ENCODE assay signal across 9 cellular contexts in the genomic region with DNA sequence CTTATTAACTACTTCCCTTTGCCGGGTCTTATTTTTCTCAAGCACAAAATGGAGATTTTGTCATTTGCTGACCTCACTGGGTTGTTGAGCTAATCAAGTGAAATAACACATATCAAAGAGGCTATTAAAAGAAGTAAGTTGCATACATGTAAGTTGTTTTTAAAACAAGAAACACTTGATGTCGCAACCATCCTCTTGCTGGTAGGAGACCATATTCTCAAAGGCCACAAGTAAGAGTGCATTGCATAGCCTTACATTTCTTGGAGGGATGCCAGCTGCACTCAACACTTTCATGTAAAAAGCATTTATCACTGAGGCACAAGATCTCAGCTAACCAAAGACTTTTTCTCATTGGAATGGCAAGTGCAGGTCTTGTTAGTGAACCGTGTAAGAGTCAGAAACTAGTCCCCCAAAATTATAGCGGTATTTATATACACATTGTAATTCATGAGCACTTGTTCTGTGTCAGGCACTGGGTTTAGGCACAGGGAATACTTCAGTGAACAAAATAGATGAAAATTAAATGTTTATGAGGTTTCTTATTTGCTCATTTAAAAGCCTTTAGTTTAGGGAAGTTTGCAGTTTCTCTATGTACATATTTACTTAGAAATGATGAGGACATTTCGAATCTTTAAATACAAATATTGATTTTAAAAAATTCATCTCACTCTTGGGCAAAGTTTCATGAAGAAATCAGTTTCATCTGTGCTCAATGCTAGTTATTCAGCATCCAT.
DNase-seq lines count a peak whose midpoint lies in the region; ATAC-seq and TF ChIP-seq lines count a peak whose summit lies in the region.
"Had no signal": no experiment of that assay in that cellular context is flagged by ENCODE, and none has a peak within 500 bp of the region (broad histone marks: within the 10 kb centered on the region; RNA-seq: fewer than 3 reads in every experiment).

No MANE protein-coding gene starts in this region.

- no peaks in the 10 kb centered on the region for H3K36me3 Mint-ChIP-seq in activated CD4-positive, alpha-beta T cell treated with anti-CD3 and anti-CD28 coated beads for 36 hours (ENCODE audit: low read depth)

- H3K4me1 ChIP-seq in mucosa of rectum (ENCODE audit: control insufficient read depth in 2 of 2, insufficient read depth in 2 of 2, low read length in 2 of 2): peaks cover 17 to 37% of the 10 kb centered on the region in 2 donors

- no peak overlapping the region for H3K27ac ChIP-seq in brain microvascular endothelial cell
- peak overlapping the region; percentile 4 to 42 for H3K27ac ChIP-seq in mucosa of rectum (ENCODE audit: low read depth in 2 of 2, low read length in 2 of 2)

- peak; percentile 27 for DNase-seq in DMS 273 treated with DMSO at 0.1 percent for 48 hours (lab: John Stamatoyannopoulos, UW)
- DNase-seq in M059J (ENCODE audit: low read depth): peak; percentile 16
- DNase-seq in brain microvascular endothelial cell: peak; percentile 76
- DNase-seq in activated CD4-positive, alpha-beta T cell treated with anti-CD3 and anti-CD28 coated beads for 36 hours: no peak
- DNase-seq in NCI-H2081 (lab: John Stamatoyannopoulos, UW): no peak
- DNase-seq: activated naive CD8-positive, alpha-beta T cell treated with anti-CD3 and anti-CD28 coated beads, Interleukin-2, amount 50 U/mL, for 24 hours had no signal

- H3K36me3 ChIP-seq in brain microvascular endothelial cell (replicated peaks): no peaks in the 10 kb centered on the region
- no peaks in the 10 kb centered on the region for H3K36me3 ChIP-seq in mucosa of rectum (ENCODE audit: control insufficient read depth in 2 of 2, insufficient read depth in 2 of 2, low read length in 2 of 2)

- H3K27me3 ChIP-seq in brain microvascular endothelial cell (replicated peaks) (no peaks in the 10 kb centered on the region), mucosa of rectum (ENCODE audit: control insufficient read depth in 2 of 2, insufficient read depth in 2 of 2, low read length in 2 of 2) (no peaks in the 10 kb centered on the region)

- in situ Hi-C loops in brain microvascular endothelial cell (cut with HindIII; ENCODE audit: low pct_ligation_motif_present, low sequenced_read_pairs): no loop called here

- H3K4me3 ChIP-seq in brain microvascular endothelial cell (ENCODE audit: low read depth, low read length) (no peak overlapping the region), mucosa of rectum (ENCODE audit: low read length in 2 of 2) (no peak overlapping the region)

- H3K9me3 ChIP-seq in mucosa of rectum (ENCODE audit: control insufficient read depth in 2 of 2, low read length in 2 of 2): no peaks in the 10 kb centered on the region

- peaks cover 3% of the 10 kb centered on the region for H3K4me1 Mint-ChIP-seq in activated CD4-positive, alpha-beta T cell treated with anti-CD3 and anti-CD28 coated beads for 36 hours

- TF ChIP-seq CTCF in brain microvascular endothelial cell (IDR thresholded peaks at IDR 0.05; ENCODE audit: low read depth, low read length, missing control alignments): no peak

- H3K9me3 Mint-ChIP-seq in activated CD4-positive, alpha-beta T cell treated with anti-CD3 and anti-CD28 coated beads for 36 hours (ENCODE audit: low read depth): no peaks in the 10 kb centered on the region
- H3K9me3 Mint-ChIP-seq: activated naive CD8-positive, alpha-beta T cell treated with anti-CD3 and anti-CD28 coated beads, Interleukin-2, amount 50 U/mL, for 24 hours had no signal

- peaks cover under 1% of the 10 kb centered on the region for H3K27me3 Mint-ChIP-seq in activated CD4-positive, alpha-beta T cell treated with anti-CD3 and anti-CD28 coated beads for 36 hours
- H3K27me3 Mint-ChIP-seq: activated naive CD8-positive, alpha-beta T cell treated with anti-CD3 and anti-CD28 coated beads, Interleukin-2, amount 50 U/mL, for 24 hours had no signal

- no peak overlapping the region for H3K27ac Mint-ChIP-seq in activated CD4-positive, alpha-beta T cell treated with anti-CD3 and anti-CD28 coated beads for 36 hours
- H3K27ac Mint-ChIP-seq: activated naive CD8-positive, alpha-beta T cell treated with anti-CD3 and anti-CD28 coated beads, Interleukin-2, amount 50 U/mL, for 24 hours had no signal

- H3K9ac ChIP-seq in mucosa of rectum (ENCODE audit: low read depth in 1 of 2, low read length in 2 of 2): no peak overlapping the region

- CTCF ChIA-PET in activated CD4-positive, alpha-beta T cell treated with anti-CD3 and anti-CD28 coated beads for 36 hours (lab: Charles Lee): interaction anchor here (0.8 to 4.3 kb wide), 7 partner anchors 11 to 486 kb away, joined by 3 to 30 read pairs (median 3); no protein-coding TSS in a partner anchor

- H3K4me3 Mint-ChIP-seq in activated CD4-positive, alpha-beta T cell treated with anti-CD3 and anti-CD28 coated beads for 36 hours: no peak overlapping the region
- H3K4me3 Mint-ChIP-seq: activated naive CD8-positive, alpha-beta T cell treated with anti-CD3 and anti-CD28 coated beads, Interleukin-2, amount 50 U/mL, for 24 hours had no signal

- intact Hi-C loops in activated CD4-positive, alpha-beta T cell treated with anti-CD3 and anti-CD28 coated beads for 36 hours (cut with DNase I, micrococcal nuclease): loop anchor here (1.0 kb wide), 1 partner anchor 299 kb away; no protein-coding TSS in a partner anchor

- no peak for ATAC-seq in GM18909 (IDR thresholded peaks at IDR 0.05; ENCODE audit: poor library complexity, unreplicated experiment)
- ATAC-seq in HG02973 (IDR thresholded peaks at IDR 0.05; ENCODE audit: unreplicated experiment): no peak
- no peak for ATAC-seq in activated CD4-positive, alpha-beta T cell treated with anti-CD3 and anti-CD28 coated beads for 36 hours
- ATAC-seq: activated naive CD8-positive, alpha-beta T cell treated with anti-CD3 and anti-CD28 coated beads, Interleukin-2, amount 50 U/mL, for 24 hours had no signal

- POLR2A ChIA-PET in activated CD4-positive, alpha-beta T cell treated with anti-CD3 and anti-CD28 coated beads for 36 hours (lab: Charles Lee): no interaction called here

Comparison
In these comparisons a context has a peak if more than half of its experiments do, and no peak if none do; other contexts are left out.
1. DNase-seq: peak in DMS 273 treated with DMSO at 0.1 percent for 48 hours (single experiment), M059J (single experiment) and brain microvascular endothelial cell (single experiment); none in activated CD4-positive, alpha-beta T cell treated with anti-CD3 and anti-CD28 coated beads for 36 hours (single experiment) and NCI-H2081 (0 of 2).